ENCODE assay signal across 1 cellular context in genomic region chr18:9137168-9138066, GRCh38.
TF ChIP-seq lines count a peak whose summit lies in the region.

No MANE protein-coding gene starts in this region.

TF ChIP-seq in K562, 482 proteins besides CTCF, POLR2A, EP300 and RAD21 (continued from another document and continues in another):
- no peak for TF ChIP-seq CEBPZ (IDR thresholded peaks at IDR 0.05; ENCODE audit: borderline replicate concordance, low read depth, low read length)
- 0 out of 2 replicates have a peak, but pooled peaks have one; percentile 16 for TF ChIP-seq TARDBP (IDR thresholded peaks at IDR 0.05)
- TF ChIP-seq ZBTB40 (IDR thresholded peaks at IDR 0.05) = 0 out of 2 replicates have a peak, but pooled peaks have one; percentile 57
- no peak for TF ChIP-seq ZBTB40 (CRISPR knock-in tag; IDR thresholded peaks at IDR 0.05)
- no peak for TF ChIP-seq RFX7 (CRISPR knock-in tag; IDR thresholded peaks at IDR 0.05)
- TF ChIP-seq GABPB1 (CRISPR knock-in tag; IDR thresholded peaks at IDR 0.05) = peak; percentile 47; the same call in 1 of the 2 replicates
- 0 out of 4 replicates have a peak, but pooled peaks of 1 of the 2 experiments have one; percentile 61 for TF ChIP-seq UBTF (IDR thresholded peaks at IDR 0.05; ENCODE audit: borderline replicate concordance in 1 of 2, low read depth in 2 of 2, low read length in 2 of 2)
- TF ChIP-seq MYC (IDR thresholded peaks at IDR 0.05; ENCODE audit: low read depth, low read length) = peak; percentile 62; the same call in 1 of the 2 replicates
- no peak for TF ChIP-seq MYC (CRISPR knock-in tag; IDR thresholded peaks at IDR 0.05; ENCODE audit: borderline replicate concordance, low read depth)
- TF ChIP-seq PKNOX1 (IDR thresholded peaks at IDR 0.05) = peak; percentile 69
- TF ChIP-seq ZNF436 (CRISPR knock-in tag; IDR thresholded peaks at IDR 0.05) = 0 out of 2 replicates have a peak, but pooled peaks have one; percentile 14
- 0 out of 2 replicates have a peak, but pooled peaks have one; percentile 8 for TF ChIP-seq ZNF668 (CRISPR knock-in tag; IDR thresholded peaks at IDR 0.05)
- 0 out of 2 replicates have a peak, but pooled peaks have one; percentile 21 for TF ChIP-seq HOMEZ (CRISPR knock-in tag; IDR thresholded peaks at IDR 0.05)
- peak; percentile 65 for TF ChIP-seq ATF3 (IDR thresholded peaks at IDR 0.05)
- TF ChIP-seq ATF3 (CRISPR knock-in tag; conservative IDR thresholded peaks at IDR 0.05) = 0 out of 2 replicates have a peak, but pooled peaks have one; percentile 16
- no peak for TF ChIP-seq ZNF140 (CRISPR knock-in tag; IDR thresholded peaks at IDR 0.05)
- peak; percentile 30 to 71 for TF ChIP-seq E2F6 (IDR thresholded peaks at IDR 0.05; ENCODE audit: borderline replicate concordance in 1 of 2, extremely low read depth in 1 of 2, insufficient read depth in 1 of 2, insufficient read length in 1 of 2, low read depth in 1 of 2, low read length in 1 of 2, poor library complexity in 1 of 2, severe bottlenecking in 1 of 2)
- peak; percentile 45 for TF ChIP-seq HNRNPLL (IDR thresholded peaks at IDR 0.05; ENCODE audit: low read depth, low read length, poor library complexity, severe bottlenecking)
- no peak for TF ChIP-seq NUFIP1 (IDR thresholded peaks at IDR 0.05; ENCODE audit: partially characterized antibody)
- peak; percentile 60 for TF ChIP-seq RB1 (IDR thresholded peaks at IDR 0.05; ENCODE audit: low read depth)
- TF ChIP-seq ARID4B (CRISPR knock-in tag; IDR thresholded peaks at IDR 0.05) = peak; percentile 73
- peak; percentile 35; the same call in 1 of the 2 replicates for TF ChIP-seq ZNF263 (CRISPR knock-in tag; IDR thresholded peaks at IDR 0.05; ENCODE audit: borderline replicate concordance)
- TF ChIP-seq NR2C2 (CRISPR knock-in tag; IDR thresholded peaks at IDR 0.05) = no peak
- peak; percentile 52 for TF ChIP-seq NR2C2 (tag; IDR thresholded peaks at IDR 0.05)
- 0 out of 2 replicates have a peak, but pooled peaks have one; percentile 20 for TF ChIP-seq MTA1 (IDR thresholded peaks at IDR 0.05; ENCODE audit: borderline replicate concordance)
- TF ChIP-seq L3MBTL2 (IDR thresholded peaks at IDR 0.05) = no peak
- TF ChIP-seq FOXK2 (conservative IDR thresholded peaks at IDR 0.05 in 1 of 2, IDR thresholded peaks at IDR 0.05 in 1 of 2; ENCODE audit: low read depth in 2 of 2) = 0 out of 4 replicates have a peak, but pooled peaks of 1 of the 2 experiments have one; percentile 10
- TF ChIP-seq HOXB6 (CRISPR knock-in tag; IDR thresholded peaks at IDR 0.05; ENCODE audit: borderline replicate concordance) = no peak
- no peak for TF ChIP-seq ZC3H11A (IDR thresholded peaks at IDR 0.05; ENCODE audit: low read depth, low read length)
- TF ChIP-seq CTBP1 (IDR thresholded peaks at IDR 0.05; ENCODE audit: borderline replicate concordance) = peak; percentile 36; the same call in 1 of the 2 replicates
